In genomic region chr2:202249521-202249850, GRCh38 we compare ENCODE assay signal across 15 cellular contexts. TPM values are rescaled to one million over a fixed set of nuclear protein-coding genes. Genes with fewer than 3 reads are reported as not detected.
DNase-seq lines count a peak whose midpoint lies in the region; ATAC-seq and TF ChIP-seq lines count a peak whose summit lies in the region.
"Had no signal": no experiment of that assay in that cellular context is flagged by ENCODE, and none has a peak within 500 bp of the region (broad histone marks: within the 10 kb centered on the region; RNA-seq: fewer than 3 reads in every experiment).

No MANE protein-coding gene starts in this region.

- H3K4me3 ChIP-seq in OCI-LY7 (ENCODE audit: low read depth, low read length, poor library complexity, severe bottlenecking) (no peak overlapping the region), epithelial cell of esophagus (ENCODE audit: low read length) (peak overlapping the region; percentile 7), trophoblast cell (ENCODE audit: low read depth, low read length) (no peak overlapping the region)
- H3K4me3 ChIP-seq: heart left ventricle, SJSA1 had no signal

- H3K36me3 ChIP-seq in OCI-LY7 (ENCODE audit: insufficient read depth, low read length) (no peaks in the 10 kb centered on the region), trophoblast cell (ENCODE audit: control insufficient read depth in 1 of 2, insufficient read depth in 2 of 2, low read length in 2 of 2) (no peaks in the 10 kb centered on the region)
- H3K36me3 ChIP-seq: heart left ventricle, SJSA1 had no signal

- H2BK5ac ChIP-seq in trophoblast cell (ENCODE audit: low read depth, low read length, poor library complexity): no peak overlapping the region

- H3K27ac ChIP-seq in OCI-LY7 (ENCODE audit: low read depth, low read length, poor library complexity, severe bottlenecking) (no peak overlapping the region), trophoblast cell (ENCODE audit: low read depth, low read length) (no peak overlapping the region)
- H3K27ac ChIP-seq: SJSA1 had no signal

- H3K79me2 ChIP-seq in OCI-LY7 (ENCODE audit: insufficient read depth, low read depth, low read length): no peaks in the 10 kb centered on the region
- no peaks in the 10 kb centered on the region for H3K79me2 ChIP-seq in trophoblast cell (ENCODE audit: control insufficient read depth, insufficient read depth, low read length, poor library complexity)

- peak; percentile 80 for DNase-seq in HPDE6-E6E7 (ENCODE audit: extremely low spot score)
- no peak for DNase-seq in OCI-LY7 (ENCODE audit: low spot score)
- peak; percentile 91 for DNase-seq in epithelial cell of esophagus (ENCODE audit: low read depth)
- DNase-seq in trophoblast cell: peak; percentile 19 to 60
- DNase-seq in C1 segment of cervical spinal cord (lab: John Stamatoyannopoulos, UW): no peak
- DNase-seq in NCI-H1048 (lab: John Stamatoyannopoulos, UW): no peak
- DNase-seq: activated gamma-delta T cell; heart left ventricle; left ventricle myocardium superior; NCI-H187 treated with DMSO at 0.1 percent for 48 hours; NCI-H774; stimulated activated CD4-positive, alpha-beta T cell treated with anti-CD3 and anti-CD28 coated beads, Interleukin-4, amount 100 ng/mL, for 24 hours had no signal

- no peak overlapping the region for H3K14ac ChIP-seq in trophoblast cell (ENCODE audit: low read length)

- H3K4me1 ChIP-seq in OCI-LY7 (ENCODE audit: insufficient read depth, low read length, poor library complexity, severe bottlenecking) (peaks cover 6% of the 10 kb centered on the region), trophoblast cell (ENCODE audit: control insufficient read depth in 1 of 2, insufficient read depth in 2 of 2, low read length in 2 of 2) (no peaks in the 10 kb centered on the region)
- H3K4me1 ChIP-seq: heart left ventricle, SJSA1 had no signal

- H2BK120ac ChIP-seq in trophoblast cell (ENCODE audit: insufficient read depth, low read length, poor library complexity): no peak overlapping the region

- H4K12ac ChIP-seq in trophoblast cell (ENCODE audit: low read depth, low read length): no peak overlapping the region

- H3K9me3 ChIP-seq in OCI-LY7 (ENCODE audit: low read length) (no peaks in the 10 kb centered on the region), trophoblast cell (ENCODE audit: insufficient read depth, low read depth, low read length) (no peaks in the 10 kb centered on the region)
- H3K9me3 ChIP-seq: heart left ventricle, SJSA1 had no signal

- no peak overlapping the region for H3K4ac ChIP-seq in trophoblast cell (ENCODE audit: low read depth, low read length)

- no peak overlapping the region for H4K91ac ChIP-seq in trophoblast cell (ENCODE audit: low read depth, low read length)

- H4K20me1 ChIP-seq in OCI-LY7 (ENCODE audit: insufficient read depth, low read length): no peaks in the 10 kb centered on the region

- no peaks in the 10 kb centered on the region for H3K79me1 ChIP-seq in trophoblast cell (ENCODE audit: low read length)

- H2BK12ac ChIP-seq in trophoblast cell (ENCODE audit: low read length): no peak overlapping the region

- H2AFZ ChIP-seq in OCI-LY7 (ENCODE audit: low read length) (0 out of 2 replicates have a peak overlapping the region, but pooled peaks have one; percentile 25), trophoblast cell (ENCODE audit: insufficient read depth, low read length, poor library complexity) (no peak overlapping the region)

- H3K9me2 ChIP-seq in OCI-LY7 (ENCODE audit: insufficient read depth, low read length): no peaks in the 10 kb centered on the region

- no peaks in the 10 kb centered on the region for H3K27me3 ChIP-seq in trophoblast cell (ENCODE audit: insufficient read depth, low read length)
- H3K27me3 ChIP-seq: heart left ventricle, SJSA1 had no signal

- no peak for ATAC-seq in GM18498 (IDR thresholded peaks at IDR 0.05; ENCODE audit: unreplicated experiment)
- ATAC-seq: left ventricle myocardium superior; stimulated activated effector memory CD8-positive, alpha-beta T cell treated with anti-CD3 and anti-CD28 coated beads, Interleukin-12 subunit alpha, Interleukin-12 subunit beta, amount 100 ng/mL, for 72 hours had no signal

- H3K4me2 ChIP-seq in OCI-LY7 (ENCODE audit: low read length): no peak overlapping the region
- H3K4me2 ChIP-seq in trophoblast cell (ENCODE audit: low read length): peak overlapping the region; percentile 17

- POLR2A ChIA-PET in OCI-LY7 (lab: Charles Lee): no interaction called here

- H3K9ac ChIP-seq in trophoblast cell (ENCODE audit: low read length): no peak overlapping the region

- intact Hi-C loops in OCI-LY7 (cut with micrococcal nuclease; ENCODE audit: unreplicated experiment): no loop called here

- CTCF ChIA-PET in OCI-LY7 (lab: Charles Lee; ENCODE audit: unreplicated experiment): no interaction called here

- H2AK5ac ChIP-seq in trophoblast cell (ENCODE audit: low read length): no peak overlapping the region

- H3K18ac ChIP-seq in trophoblast cell (ENCODE audit: low read length): no peak overlapping the region

- H3K23ac ChIP-seq in trophoblast cell (ENCODE audit: low read length): no peak overlapping the region

- BruUV-seq in OCI-LY7 (replicated peaks; lab: Mats Ljungman, UMichigan): no TSS peak

- no peak for TF ChIP-seq CTCF in OCI-LY7 (conservative IDR thresholded peaks at IDR 0.05; ENCODE audit: low read length)
- no peak for TF ChIP-seq CTCF in epithelial cell of esophagus (IDR thresholded peaks at IDR 0.05; ENCODE audit: insufficient read depth, low read depth, low read length, missing control alignments)

- WGBS in trophoblast cell (ENCODE audit: extremely low coverage, insufficient coverage, insufficient read length): no CpG with 5 or more reads among the region's 4 CpGs

- no peak overlapping the region for H4K8ac ChIP-seq in trophoblast cell (ENCODE audit: low read depth, low read length)

RNA-seq across cellular contexts. Expression of gene SUMO1, which starts 11.1 kb away (rescaled TPM):
- total RNA-seq in OCI-LY7 (2014; rRNA removed; shearing (Covaris generic)): 69.8 and 86.6 TPM in 2 replicates
- total RNA-seq in OCI-LY7 (2022): 95.0 and 98.9 TPM in 2 replicates
- polyA plus RNA-seq in trophoblast cell (2013): 112 and 118 TPM in 2 replicates

RNA-seq across cellular contexts. Expression of gene NOP58, which starts 16.1 kb away (rescaled TPM):
- total RNA-seq in OCI-LY7 (2014; rRNA removed; shearing (Covaris generic)): 124 and 145 TPM in 2 replicates
- total RNA-seq in OCI-LY7 (2022): 172 and 174 TPM in 2 replicates
- 92.7 and 97.4 TPM in 2 replicates for polyA plus RNA-seq in trophoblast cell (2013)

Comparison
In these comparisons a context has a peak if more than half of its experiments do, and no peak if none do; other contexts are left out.
1. DNase-seq: peak in HPDE6-E6E7 (single experiment), epithelial cell of esophagus (single experiment) and trophoblast cell (2 of 2); none in OCI-LY7 (single experiment), C1 segment of cervical spinal cord (0 of 14) and NCI-H1048 (single experiment).